In genomic region chr11:123590296-123590912, GRCh38 we compare ENCODE assay signal across 1 cellular context.
TF ChIP-seq lines count a peak whose summit lies in the region.

No MANE protein-coding gene starts in this region.

TF ChIP-seq in endothelial cell of umbilical vein, 7 proteins besides CTCF, POLR2A, EP300 and RAD21 (continued from another document):
- TF ChIP-seq JUN (IDR thresholded peaks at IDR 0.05; ENCODE audit: borderline replicate concordance, insufficient read depth, insufficient read length, low read depth) (peak; percentile 62), EZH2 (IDR thresholded peaks at IDR 0.05; ENCODE audit: borderline replicate concordance, low read depth, low read length, severe bottlenecking) (no peak)
TF ChIP-seq in endothelial cell of umbilical vein: peak in this region for 2.
